3 cellular contexts compared by ENCODE assay signal in the genomic region with DNA sequence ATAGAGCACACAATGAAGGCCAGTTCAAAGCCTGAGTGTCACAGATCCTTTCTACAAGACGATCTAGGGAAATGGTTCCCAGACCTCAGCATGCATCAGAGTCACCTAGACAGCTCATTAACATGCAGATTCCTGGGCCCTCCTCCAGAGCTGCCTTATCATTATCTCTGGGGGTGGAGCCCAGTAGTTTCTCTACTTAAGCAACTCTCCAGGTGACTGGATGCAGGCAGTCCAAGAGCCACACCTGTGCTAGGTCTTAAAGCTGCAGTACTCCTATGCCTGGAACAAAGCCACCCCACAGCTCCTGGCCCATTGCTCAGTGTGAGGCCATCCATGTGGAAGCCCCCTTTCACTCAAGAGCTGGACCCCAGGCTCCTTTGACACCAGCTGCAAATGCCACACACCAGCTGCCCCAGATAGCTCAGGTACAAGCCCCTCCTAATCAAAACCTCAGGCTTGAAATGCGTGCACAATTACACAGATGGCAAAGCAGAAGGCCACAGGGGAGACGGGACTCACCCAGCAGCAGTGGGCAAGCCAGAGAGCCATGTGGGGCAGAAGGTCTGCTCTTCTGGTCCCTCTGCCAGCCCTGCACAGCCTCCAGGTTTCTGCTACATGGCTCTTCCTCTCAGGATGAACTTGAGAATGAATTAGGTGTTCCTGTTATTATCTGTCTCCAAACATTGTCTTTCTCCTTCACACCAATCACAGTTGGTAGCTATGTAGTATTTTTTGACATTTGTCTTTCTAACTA.
TF ChIP-seq lines count a peak whose summit lies in the region.

No MANE protein-coding gene starts in this region.

TF ChIP-seq in GM23338, 12 proteins besides CTCF, POLR2A, EP300 and RAD21 (continues in another document):
- TF ChIP-seq, protein P1, sequence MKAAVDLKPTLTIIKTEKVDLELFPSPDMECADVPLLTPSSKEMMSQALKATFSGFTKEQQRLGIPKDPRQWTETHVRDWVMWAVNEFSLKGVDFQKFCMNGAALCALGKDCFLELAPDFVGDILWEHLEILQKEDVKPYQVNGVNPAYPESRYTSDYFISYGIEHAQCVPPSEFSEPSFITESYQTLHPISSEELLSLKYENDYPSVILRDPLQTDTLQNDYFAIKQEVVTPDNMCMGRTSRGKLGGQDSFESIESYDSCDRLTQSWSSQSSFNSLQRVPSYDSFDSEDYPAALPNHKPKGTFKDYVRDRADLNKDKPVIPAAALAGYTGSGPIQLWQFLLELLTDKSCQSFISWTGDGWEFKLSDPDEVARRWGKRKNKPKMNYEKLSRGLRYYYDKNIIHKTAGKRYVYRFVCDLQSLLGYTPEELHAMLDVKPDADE (IDR thresholded peaks at IDR 0.05), result no peak

TF ChIP-seq in H1, 55 proteins besides CTCF, POLR2A, EP300 and RAD21:
- TF ChIP-seq CEBPB (IDR thresholded peaks at IDR 0.05; ENCODE audit: low read depth, low read length) (0 out of 2 replicates have a peak, but pooled peaks have one; percentile 27), TCF12 (IDR thresholded peaks at IDR 0.05; ENCODE audit: low read depth, low read length) (0 out of 2 replicates have a peak, but pooled peaks have one; percentile 65)
- TF ChIP-seq, protein P2, sequence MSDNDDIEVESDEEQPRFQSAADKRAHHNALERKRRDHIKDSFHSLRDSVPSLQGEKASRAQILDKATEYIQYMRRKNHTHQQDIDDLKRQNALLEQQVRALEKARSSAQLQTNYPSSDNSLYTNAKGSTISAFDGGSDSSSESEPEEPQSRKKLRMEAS (IDR thresholded peaks at IDR 0.05), result no peak

TF ChIP-seq in GM12891, 5 proteins besides CTCF, POLR2A, EP300 and RAD21:
- no peak for TF ChIP-seq TAF1 (IDR thresholded peaks at IDR 0.05; ENCODE audit: low read depth, low read length)
- no peak for TF ChIP-seq SPI1 (IDR thresholded peaks at IDR 0.05; ENCODE audit: low read depth, low read length)
- no peak for TF ChIP-seq POLR2AphosphoS5 (IDR thresholded peaks at IDR 0.05; ENCODE audit: low read depth, low read length)
- TF ChIP-seq PAX5 (IDR thresholded peaks at IDR 0.05; ENCODE audit: insufficient read depth, low read length, severe bottlenecking), result no peak
- TF ChIP-seq POU2F2 (IDR thresholded peaks at IDR 0.05; ENCODE audit: low read depth, low read length), result no peak
